Comparison of ENCODE assay signal across 1 cellular context in genomic region chr9:93218671-93219420, GRCh38.
TF ChIP-seq lines count a peak whose summit lies in the region.

No MANE protein-coding gene starts in this region.

TF ChIP-seq in WTC11, 78 proteins besides CTCF, POLR2A, EP300 and RAD21 (continued from another document):
- TF ChIP-seq ZNF512 (CRISPR knock-in tag; IDR thresholded peaks at IDR 0.05; ENCODE audit: borderline replicate concordance) (no peak), ZNF232 (CRISPR knock-in tag; IDR thresholded peaks at IDR 0.05) (no peak), USF2 (CRISPR knock-in tag; IDR thresholded peaks at IDR 0.05) (no peak), ZMAT4 (CRISPR knock-in tag; IDR thresholded peaks at IDR 0.05) (no peak), SMAD3 (CRISPR knock-in tag; IDR thresholded peaks at IDR 0.05; ENCODE audit: borderline replicate concordance) (no peak), IRF1 (CRISPR knock-in tag; IDR thresholded peaks at IDR 0.05) (no peak)
